In genomic region chr11:120523196-120523595, GRCh38 we compare ENCODE assay signal across 17 cellular contexts. TPM values are rescaled to one million over a fixed set of nuclear protein-coding genes. Genes with fewer than 3 reads are reported as not detected.
DNase-seq lines count a peak whose midpoint lies in the region; ATAC-seq, FAIRE-seq and TF ChIP-seq lines count a peak whose summit lies in the region.
"Had no signal": no experiment of that assay in that cellular context is flagged by ENCODE, and none has a peak within 500 bp of the region (broad histone marks: within the 10 kb centered on the region; RNA-seq: fewer than 3 reads in every experiment).

No MANE protein-coding gene starts in this region.

- RAD21 ChIA-PET in GM12878 (lab: Charles Lee; ENCODE audit: unreplicated experiment), result interaction anchor here (3.0 kb wide), 1 partner anchor 162 kb away, joined by 11 read pairs; no protein-coding TSS in a partner anchor

- H3K27ac ChIP-seq in GM12878 (ENCODE audit: control insufficient read depth, insufficient read depth), result no peak overlapping the region
- no peak overlapping the region for H3K27ac ChIP-seq in prostate gland
- H3K27ac ChIP-seq in gastrocnemius medialis, result no peak overlapping the region
- H3K27ac ChIP-seq: HL-60, left ventricle myocardium inferior, parathyroid adenoma, thyroid gland had no signal

- intact Hi-C loops in GM12878 (cut with micrococcal nuclease; ENCODE audit: unreplicated experiment), result no loop called here
- intact Hi-C loops in prostate gland (cut with DNase I), result no loop called here
- intact Hi-C loops in gastrocnemius medialis (cut with DNase I; ENCODE audit: low total_unique reads), result no loop called here

- TF ChIP-seq POLR2A in GM12878 (IDR thresholded peaks at IDR 0.05; ENCODE audit: low read depth, low read length), result no peak
- no peak for TF ChIP-seq POLR2A in prostate gland (IDR thresholded peaks at IDR 0.05)
- no peak for TF ChIP-seq POLR2A in gastrocnemius medialis (IDR thresholded peaks at IDR 0.05)
- TF ChIP-seq POLR2A in GM18505 (IDR thresholded peaks at IDR 0.05; ENCODE audit: borderline replicate concordance, extremely low read depth, insufficient read depth, insufficient read length), result no peak

- H3K9ac ChIP-seq in GM12878 (ENCODE audit: control insufficient read depth, insufficient read depth, low read length), result no peak overlapping the region
- H3K9ac ChIP-seq: parathyroid adenoma had no signal

- no peaks in the 10 kb centered on the region for H4K20me1 ChIP-seq in GM12878 (ENCODE audit: control insufficient read depth, insufficient read depth)

- H3K4me1 ChIP-seq in GM12878 (ENCODE audit: control insufficient read depth, insufficient read depth, low read length), result no peaks in the 10 kb centered on the region
- H3K4me1 ChIP-seq in prostate gland (replicated peaks), result peaks cover 10% of the 10 kb centered on the region
- H3K4me1 ChIP-seq in gastrocnemius medialis, result no peaks in the 10 kb centered on the region
- H3K4me1 ChIP-seq: parathyroid adenoma had no signal

- H2AFZ ChIP-seq in GM12878 (ENCODE audit: control insufficient read depth, low read depth, low read length), result no peak overlapping the region
- H2AFZ ChIP-seq: parathyroid adenoma had no signal

- CTCF ChIA-PET in GM12878 (lab: Yijun Ruan, JAX), result interaction anchor here (1.0 kb wide), 1 partner anchor 162 kb away, joined by 9 read pairs; no protein-coding TSS in a partner anchor

- H3K79me2 ChIP-seq in GM12878 (ENCODE audit: control insufficient read depth, insufficient read depth, low read length), result no peaks in the 10 kb centered on the region
- H3K79me2 ChIP-seq: parathyroid adenoma had no signal

- H3K9me3 ChIP-seq in GM12878 (replicated peaks; ENCODE audit: control insufficient read depth, insufficient read depth, low read length), result no peaks in the 10 kb centered on the region
- no peaks in the 10 kb centered on the region for H3K9me3 ChIP-seq in prostate gland
- no peaks in the 10 kb centered on the region for H3K9me3 ChIP-seq in gastrocnemius medialis
- H3K9me3 ChIP-seq: left ventricle myocardium inferior, thyroid gland had no signal

- TF ChIP-seq CTCF in GM12878 (IDR thresholded peaks at IDR 0.05 in 2 of 3, conservative IDR thresholded peaks at IDR 0.05 in 1 of 3; ENCODE audit: control insufficient read depth in 2 of 3, extremely low read depth in 1 of 3, insufficient read depth in 1 of 3, low read depth in 3 of 3, low read length in 3 of 3), result no peak
- no peak for TF ChIP-seq CTCF in prostate gland (IDR thresholded peaks at IDR 0.05)
- TF ChIP-seq CTCF in gastrocnemius medialis (IDR thresholded peaks at IDR 0.05 in 4 of 5, conservative IDR thresholded peaks at IDR 0.05 in 1 of 5), result no peak

- no peak for FAIRE-seq in GM12878 (lab: Jason Lieb, UNC)
- FAIRE-seq: small intestine had no signal

- TF ChIP-seq RAD21 in GM12878 (IDR thresholded peaks at IDR 0.05; ENCODE audit: insufficient read depth, low read depth, low read length), result no peak

- H3K4me2 ChIP-seq in GM12878 (ENCODE audit: control insufficient read depth, insufficient read depth), result no peak overlapping the region

- no TSS peak for BruUV-seq in GM12878 (replicated peaks; lab: Mats Ljungman, UMichigan)

- H3K27me3 ChIP-seq in GM12878 (replicated peaks in 1 of 2; ENCODE audit: control insufficient read depth in 2 of 2, insufficient read depth in 2 of 2, low read length in 1 of 2) (peaks cover 0 to 1% of the 10 kb centered on the region in 2 experiments; a peak in 2 of 4 replicates), prostate gland (replicated peaks; ENCODE audit: insufficient read depth) (peaks cover 7% of the 10 kb centered on the region), gastrocnemius medialis (peaks cover 0 to 5% (median 3%) of the 10 kb centered on the region in 3 donors)
- H3K27me3 ChIP-seq: thyroid gland had no signal

- no peak for TF ChIP-seq EP300 in GM12878 (IDR thresholded peaks at IDR 0.05; ENCODE audit: borderline replicate concordance in 1 of 2, control insufficient read depth in 1 of 2, low read depth in 2 of 2, low read length in 2 of 2)

- WGBS in GM12878 (ENCODE audit: insufficient coverage, insufficient replicate concordance, low lambda C conversion rate, missing lambda C conversion rate), result 19% methylated on average over 12 of the region's 12 CpGs
- 34% methylated on average over 12 of the region's 12 CpGs for WGBS in prostate gland

- ATAC-seq in GM12878 (peak; percentile 51), gastrocnemius medialis (no peak), GM18505 (IDR thresholded peaks at IDR 0.05; ENCODE audit: unreplicated experiment) (no peak)
- ATAC-seq: stimulated activated effector memory CD8-positive, alpha-beta T cell treated with anti-CD3 and anti-CD28 coated beads, Interleukin-12 subunit alpha, Interleukin-12 subunit beta, amount 100 ng/mL, for 72 hours had no signal

- in situ Hi-C loops in GM12878 (cut with MboI) (loop anchor here (5.0 kb wide), 2 partner anchors 429 to 674 kb away; no protein-coding TSS in a partner anchor), gastrocnemius medialis (cut with MboI; ENCODE audit: low sequenced_read_pairs in 4 of 4) (loop anchor here (25.0 kb wide), 4 partner anchors 414 to 664 kb away; partner anchors contain the start of gene TECTA (in 2 of the 4))

- SMC1A ChIA-PET in GM12878 (lab: Charles Lee; ENCODE audit: uncharacterized antibody, unreplicated experiment), result interaction anchor here (0.5 to 2.1 kb wide), 5 partner anchors 79 to 278 kb away, joined by 3 to 6 read pairs (median 3); no protein-coding TSS in a partner anchor

- POLR2A ChIA-PET in GM12878 (lab: Charles Lee), result no interaction called here

- H3K36me3 ChIP-seq in GM12878 (ENCODE audit: control insufficient read depth in 2 of 2, insufficient read depth in 2 of 2, low read length in 1 of 2) (no peaks in the 10 kb centered on the region), prostate gland (no peaks in the 10 kb centered on the region), gastrocnemius medialis (no peaks in the 10 kb centered on the region)
- H3K36me3 ChIP-seq: left ventricle myocardium inferior, thyroid gland had no signal

- no peak overlapping the region for H3K4me3 ChIP-seq in GM12878
- H3K4me3 ChIP-seq in prostate gland, result no peak overlapping the region
- no peak overlapping the region for H3K4me3 ChIP-seq in gastrocnemius medialis
- H3K4me3 ChIP-seq: left ventricle myocardium inferior, thyroid gland had no signal

- DNase-seq in DMS79 treated with DMSO at 0.1 percent for 48 hours (lab: John Stamatoyannopoulos, UW) (peak; percentile 84), NCI-H187 (lab: John Stamatoyannopoulos, UW) (peak; percentile 25 to 32), GM12878 (ENCODE audit: low read depth, low spot score) (no peak), prostate gland (ENCODE audit: low spot score) (peak; percentile 36), gastrocnemius medialis (no peak)
- no peak for DNase-seq in central memory CD4-positive, alpha-beta T cell
- DNase-seq: amygdala, DND-41, KBM-7, left ventricle myocardium inferior, NCI-H1694, small intestine had no signal

TF ChIP-seq in GM12878, 131 proteins besides CTCF, POLR2A, EP300 and RAD21 (continues in another document):
- TF ChIP-seq CEBPZ (IDR thresholded peaks at IDR 0.05; ENCODE audit: low read depth, low read length) (no peak), YY1 (IDR thresholded peaks at IDR 0.05; ENCODE audit: low read depth, low read length) (no peak), ESRRA (IDR thresholded peaks at IDR 0.05; ENCODE audit: low read length) (no peak), EED (IDR thresholded peaks at IDR 0.05; ENCODE audit: low read depth) (no peak), PAX8 (IDR thresholded peaks at IDR 0.05) (no peak), EGR1 (IDR thresholded peaks at IDR 0.05; ENCODE audit: borderline replicate concordance in 1 of 2, low read depth in 2 of 2, low read length in 2 of 2) (no peak), SUZ12 (IDR thresholded peaks at IDR 0.05; ENCODE audit: unreplicated experiment) (no peak)

RNA-seq across cellular contexts. Expression of gene GRIK4, which starts 11.6 kb away (rescaled TPM):
- total RNA-seq in GM12878 (2013; cell fraction: nucleolus; rRNA removed), result 3.7 and 5.4 TPM in 2 replicates
- total RNA-seq in GM12878 (2014; rRNA removed) (0.44 and 0.85 TPM in 2 replicates), GM12878 (2014; rRNA removed; fragmentation: Illumina TruSeq; extraction: Trizol) (0.63 and 0.83 TPM in 2 replicates), GM12878 (2021) (1.0 and 1.3 TPM in 2 replicates), prostate gland (1 to 10 TPM in 1 of 2 donors, under 1 TPM in 1; 0.05 to 1.7 TPM), gastrocnemius medialis (under 1 TPM in 1 of 4 donors, not detected in 3; 0.42 TPM)
- polyA plus RNA-seq in GM12878 (2011; ENCODE audit: low read depth), result 0.22 TPM
- polyA plus RNA-seq in GM12878 (2011; rRNA removed) (1.6 and 3.6 TPM in 2 replicates), GM12878 (2014; fragmentation: Illumina TruSeq; extraction: Trizol) (0.48 and 0.88 TPM in 2 replicates), GM12878 (2014; fragmentation: Nextera tagmentation; extraction: Ambion mirVana) (under 1 TPM; 0.33 to 0.45 TPM), GM12878 (2014; rRNA removed) (0.77 and 0.78 TPM in 2 replicates), GM12878 (2016; fragmentation: Nextera tagmentation; extraction: Ambion mirVana) (under 1 TPM; 0.55 to 0.66 TPM)
- polyA plus RNA-seq in GM12878 (2011; cell fraction: cytosol; rRNA removed), result 4.0 and 4.3 TPM in 2 replicates
- polyA plus RNA-seq in GM12878 (2011; cell fraction: nucleus; rRNA removed), result 9.6 and 11.7 TPM in 2 replicates
- polyA plus RNA-seq in GM12878 (2012), result 0.41 and 0.51 TPM in 2 replicates
- polyA minus RNA-seq in GM12878 (2011; rRNA and poly(A)+ RNA removed), result 5.3 and 7.7 TPM in 2 replicates
- polyA minus RNA-seq in GM12878 (2011; cell fraction: cytosol; rRNA and poly(A)+ RNA removed), result 1.5 and 1.9 TPM in 2 replicates
- 9.7 and 17.1 TPM in 2 replicates for polyA minus RNA-seq in GM12878 (2011; cell fraction: nucleus; rRNA and poly(A)+ RNA removed)

Comparison
In these comparisons a context has a peak if more than half of its experiments do, and no peak if none do; other contexts are left out.
1. DNase-seq: peak in DMS79 treated with DMSO at 0.1 percent for 48 hours (single experiment), NCI-H187 (2 of 2) and prostate gland (single experiment); none in GM12878 (single experiment), gastrocnemius medialis (0 of 2) and central memory CD4-positive, alpha-beta T cell (single experiment).